19 cellular contexts compared by ENCODE assay signal in genomic region chr10:27225642-27226257, GRCh38. TPM values are rescaled to one million over a fixed set of nuclear protein-coding genes. Genes with fewer than 3 reads are reported as not detected.
DNase-seq lines count a peak whose midpoint lies in the region; ATAC-seq and TF ChIP-seq lines count a peak whose summit lies in the region.
"Had no signal": no experiment of that assay in that cellular context is flagged by ENCODE, and none has a peak within 500 bp of the region (broad histone marks: within the 10 kb centered on the region; RNA-seq: fewer than 3 reads in every experiment).

No MANE protein-coding gene starts in this region.

- peaks cover 30% of the 10 kb centered on the region for H3K36me3 ChIP-seq in Loucy (ENCODE audit: insufficient read depth, low read length)

- no peaks in the 10 kb centered on the region for H3K27me3 ChIP-seq in Loucy (ENCODE audit: insufficient read depth, low read length, poor library complexity, severe bottlenecking)

- H3K4me1 Mint-ChIP-seq in activated naive CD8-positive, alpha-beta T cell treated with anti-CD3 and anti-CD28 coated beads, Interleukin-2, amount 10 ng/mL, durations not matched to agents 7 days and 5 days, result peaks cover 18% of the 10 kb centered on the region
- peaks cover 13% of the 10 kb centered on the region for H3K4me1 Mint-ChIP-seq in activated naive CD8-positive, alpha-beta T cell treated with anti-CD3 and anti-CD28 coated beads for 36 hours
- peaks cover 53 to 61% of the 10 kb centered on the region in 2 donors for H3K4me1 Mint-ChIP-seq in immature natural killer cell

- H3K36me3 Mint-ChIP-seq in activated naive CD8-positive, alpha-beta T cell treated with anti-CD3 and anti-CD28 coated beads, Interleukin-2, amount 10 ng/mL, durations not matched to agents 7 days and 5 days, result peaks cover 17% of the 10 kb centered on the region
- peaks cover 12% of the 10 kb centered on the region for H3K36me3 Mint-ChIP-seq in activated naive CD8-positive, alpha-beta T cell treated with anti-CD3 and anti-CD28 coated beads for 36 hours
- peaks cover 12 to 13% (median 12%) of the 10 kb centered on the region in 3 donors for H3K36me3 Mint-ChIP-seq in immature natural killer cell

- peak overlapping the region; percentile 56 for H3K4me3 Mint-ChIP-seq in activated naive CD8-positive, alpha-beta T cell treated with anti-CD3 and anti-CD28 coated beads, Interleukin-2, amount 10 ng/mL, durations not matched to agents 7 days and 5 days
- no peak overlapping the region for H3K4me3 Mint-ChIP-seq in activated naive CD8-positive, alpha-beta T cell treated with anti-CD3 and anti-CD28 coated beads for 36 hours
- H3K4me3 Mint-ChIP-seq in immature natural killer cell, result peak overlapping the region; percentile 63 to 95 (median 81)

- peak; percentile 97 for ATAC-seq in activated naive CD8-positive, alpha-beta T cell treated with anti-CD3 and anti-CD28 coated beads, Interleukin-2, amount 10 ng/mL, durations not matched to agents 7 days and 5 days (ENCODE audit: low read depth)
- no peak for ATAC-seq in esophagus mucosa
- ATAC-seq: lower lobe of right lung, Panc1, psoas muscle had no signal

- no peak for TF ChIP-seq CTCF in Loucy (conservative IDR thresholded peaks at IDR 0.05; ENCODE audit: low read length)

- peaks cover 8% of the 10 kb centered on the region for H3K4me1 ChIP-seq in Loucy (ENCODE audit: insufficient read depth, low read length, poor library complexity, severe bottlenecking)
- H3K4me1 ChIP-seq: lower lobe of right lung, psoas muscle had no signal

- no peaks in the 10 kb centered on the region for H3K9me3 ChIP-seq in Loucy (ENCODE audit: insufficient read depth, low read depth, low read length)
- H3K9me3 ChIP-seq: lower lobe of right lung, psoas muscle had no signal

- H3K9me3 Mint-ChIP-seq in activated naive CD8-positive, alpha-beta T cell treated with anti-CD3 and anti-CD28 coated beads, Interleukin-2, amount 10 ng/mL, durations not matched to agents 7 days and 5 days, result no peaks in the 10 kb centered on the region
- no peaks in the 10 kb centered on the region for H3K9me3 Mint-ChIP-seq in activated naive CD8-positive, alpha-beta T cell treated with anti-CD3 and anti-CD28 coated beads for 36 hours
- H3K9me3 Mint-ChIP-seq in immature natural killer cell, result no peaks in the 10 kb centered on the region

- H3K4me3 ChIP-seq in Loucy (ENCODE audit: low read length, poor library complexity, severe bottlenecking), result no peak overlapping the region
- H3K4me3 ChIP-seq: lower lobe of right lung, psoas muscle had no signal

- POLR2A ChIA-PET in activated naive CD8-positive, alpha-beta T cell treated with anti-CD3 and anti-CD28 coated beads, Interleukin-2, amount 10 ng/mL, durations not matched to agents 7 days and 5 days (lab: Charles Lee), result interaction anchor here (1.0 kb wide), 1 partner anchor 17 kb away, joined by 3 read pairs; no protein-coding TSS in a partner anchor

- no peaks in the 10 kb centered on the region for H3K9me2 ChIP-seq in Loucy (replicated peaks; ENCODE audit: low read depth, low read length)

- H3K27me3 Mint-ChIP-seq in activated naive CD8-positive, alpha-beta T cell treated with anti-CD3 and anti-CD28 coated beads, Interleukin-2, amount 10 ng/mL, durations not matched to agents 7 days and 5 days, result no peaks in the 10 kb centered on the region
- no peaks in the 10 kb centered on the region for H3K27me3 Mint-ChIP-seq in activated naive CD8-positive, alpha-beta T cell treated with anti-CD3 and anti-CD28 coated beads for 36 hours
- H3K27me3 Mint-ChIP-seq in immature natural killer cell (ENCODE audit: low read depth in 3 of 3), result peaks cover 4 to 15% (median 8%) of the 10 kb centered on the region in 3 donors

- H3K27ac Mint-ChIP-seq in activated naive CD8-positive, alpha-beta T cell treated with anti-CD3 and anti-CD28 coated beads, Interleukin-2, amount 10 ng/mL, durations not matched to agents 7 days and 5 days, result peak overlapping the region; percentile 82
- H3K27ac Mint-ChIP-seq in activated naive CD8-positive, alpha-beta T cell treated with anti-CD3 and anti-CD28 coated beads for 36 hours, result no peak overlapping the region
- H3K27ac Mint-ChIP-seq in immature natural killer cell, result peak overlapping the region; percentile 86 to 97 (median 93)

- DNase-seq in activated naive CD8-positive, alpha-beta T cell treated with anti-CD3 and anti-CD28 coated beads, Interleukin-2, amount 10 ng/mL, durations not matched to agents 7 days and 5 days, result no peak
- no peak for DNase-seq in activated naive CD8-positive, alpha-beta T cell treated with anti-CD3 and anti-CD28 coated beads for 36 hours
- peak; percentile 77 to 80 (median 79) for DNase-seq in immature natural killer cell
- DNase-seq in DMS114 treated with DMSO at 0.1 percent for 48 hours (lab: John Stamatoyannopoulos, UW; ENCODE audit: unreplicated experiment), result no peak
- no peak for DNase-seq in retina
- DNase-seq: activated CD4-positive, alpha-beta T cell treated with anti-CD3 and anti-CD28 coated beads for 1 hour; activated CD8-positive, alpha-beta memory T cell treated with anti-CD3 and anti-CD28 coated beads, Interleukin-2, amount 50 U/mL, for 4 hours; C1 segment of cervical spinal cord; HCEC 1CT; kidney glomerular epithelial cell; lower lobe of right lung; NCI-H1048; NCI-H187 treated with DMSO at 0.1 percent for 48 hours; NCI-H526; psoas muscle; stimulated activated CD4-positive, alpha-beta T cell treated with anti-CD3 and anti-CD28 coated beads, Interleukin-1b, Interleukin-23, amount 100 ng/mL, for 48 hours had no signal

- H3K9ac ChIP-seq in Loucy (ENCODE audit: low read depth, low read length, poor library complexity, severe bottlenecking), result no peak overlapping the region

- peak overlapping the region; percentile 30 for H3K4me2 ChIP-seq in Loucy (ENCODE audit: low read depth, low read length, poor library complexity, severe bottlenecking)

- no peaks in the 10 kb centered on the region for H3K79me2 ChIP-seq in Loucy (ENCODE audit: insufficient read depth, low read length)

- H2AFZ ChIP-seq in Loucy (ENCODE audit: low read length), result no peak overlapping the region

- H3F3A ChIP-seq in Loucy (ENCODE audit: low read depth), result no peaks in the 10 kb centered on the region

- H4K20me1 ChIP-seq in Loucy (ENCODE audit: insufficient read depth, low read length, poor library complexity, severe bottlenecking), result no peaks in the 10 kb centered on the region

RNA-seq across cellular contexts. Expression of gene ACBD5, which starts 14.8 kb away (rescaled TPM):
- total RNA-seq in activated naive CD8-positive, alpha-beta T cell treated with anti-CD3 and anti-CD28 coated beads, Interleukin-2, amount 10 ng/mL, durations not matched to agents 7 days and 5 days, result 10 to 100 TPM; 27.5 to 27.6 TPM
- 10 to 100 TPM; 18.1 to 20.2 TPM for total RNA-seq in activated naive CD8-positive, alpha-beta T cell treated with anti-CD3 and anti-CD28 coated beads for 36 hours
- 10 to 100 TPM; 18.4 to 31.5 (median 24.8) TPM for polyA plus RNA-seq in immature natural killer cell
- total RNA-seq in esophagus mucosa, result 15.2 TPM

Comparison
In these comparisons a context has a peak if more than half of its experiments do, and no peak if none do; other contexts are left out.
1. DNase-seq: peak in immature natural killer cell (3 of 3); none in activated naive CD8-positive, alpha-beta T cell treated with anti-CD3 and anti-CD28 coated beads, Interleukin-2, amount 10 ng/mL, durations not matched to agents 7 days and 5 days (single experiment), activated naive CD8-positive, alpha-beta T cell treated with anti-CD3 and anti-CD28 coated beads for 36 hours (single experiment), DMS114 treated with DMSO at 0.1 percent for 48 hours (single experiment) and retina (single experiment).